In the genomic region with DNA sequence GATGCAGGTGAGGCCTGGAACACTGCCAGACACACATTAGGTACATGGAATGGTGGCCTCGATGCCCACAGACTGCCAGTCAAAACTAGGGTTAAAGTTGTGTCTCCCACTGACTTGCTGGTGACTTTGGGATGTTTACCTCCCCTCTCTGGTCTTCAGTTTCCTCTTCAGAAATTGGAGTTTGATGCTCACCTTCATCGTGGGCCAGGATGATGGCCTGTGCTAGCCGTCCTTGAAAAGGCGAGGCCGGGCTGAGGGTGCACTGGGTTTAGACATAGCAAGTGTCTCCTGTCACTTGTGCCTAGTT, we compare ENCODE assay signal across 8 cellular contexts. TPM values are rescaled to one million over a fixed set of nuclear protein-coding genes. Genes with fewer than 3 reads are reported as not detected.
DNase-seq lines count a peak whose midpoint lies in the region; ATAC-seq and TF ChIP-seq lines count a peak whose summit lies in the region.

No MANE protein-coding gene starts in this region.

- H3K4me1 Mint-ChIP-seq in activated naive CD4-positive, alpha-beta T cell treated with anti-CD3 and anti-CD28 coated beads, Interleukin-2, amount 50 U/mL, for 24 hours = peaks cover 15% of the 10 kb centered on the region
- H3K4me1 Mint-ChIP-seq in activated naive CD8-positive, alpha-beta T cell treated with anti-CD3 and anti-CD28 coated beads for 36 hours = peaks cover 4% of the 10 kb centered on the region

- H3K4me3 Mint-ChIP-seq in activated naive CD4-positive, alpha-beta T cell treated with anti-CD3 and anti-CD28 coated beads, Interleukin-2, amount 50 U/mL, for 24 hours = peak overlapping the region; percentile 80
- H3K4me3 Mint-ChIP-seq in activated naive CD8-positive, alpha-beta T cell treated with anti-CD3 and anti-CD28 coated beads for 36 hours = peak overlapping the region; percentile 53

- in situ Hi-C loops in transverse colon (cut with MboI; ENCODE audit: low pct_ligation_motif_present in 1 of 4, low pct_unique_long_range_greater_than_20kb in 1 of 4, low sequenced_read_pairs in 3 of 4) = loop anchor here in 1 of 4 donors (25.0 kb wide), 1 partner anchor 92 kb away; no protein-coding TSS in a partner anchor

- no peak for TF ChIP-seq EP300 in transverse colon (IDR thresholded peaks at IDR 0.05; ENCODE audit: low read depth)

- 75% methylated on average over 2 of the region's 5 CpGs for WGBS in right lobe of liver (ENCODE audit: insufficient coverage, low coverage, low lambda C conversion rate, missing lambda C conversion rate)
- WGBS in transverse colon (ENCODE audit: low coverage in 1 of 2), 2 donors = 78 to 80% methylated on average over 1 to 5 of the region's 5 CpGs

- H3K27ac ChIP-seq in right lobe of liver (no peak overlapping the region), transverse colon (no peak overlapping the region)

- no peaks in the 10 kb centered on the region for H3K27me3 ChIP-seq in right lobe of liver
- peaks cover 60% of the 10 kb centered on the region for H3K27me3 ChIP-seq in transverse colon

- H3K4me1 ChIP-seq in right lobe of liver (peaks cover 0 to 3% (median 0%) of the 10 kb centered on the region in 4 donors), transverse colon (peaks cover 0 to 10% (median 7%) of the 10 kb centered on the region in 4 donors)

- no peaks in the 10 kb centered on the region for H3K36me3 ChIP-seq in right lobe of liver
- no peaks in the 10 kb centered on the region for H3K36me3 ChIP-seq in transverse colon

- H3K9me3 Mint-ChIP-seq in activated naive CD4-positive, alpha-beta T cell treated with anti-CD3 and anti-CD28 coated beads, Interleukin-2, amount 50 U/mL, for 24 hours = no peaks in the 10 kb centered on the region
- H3K9me3 Mint-ChIP-seq in activated naive CD8-positive, alpha-beta T cell treated with anti-CD3 and anti-CD28 coated beads for 36 hours = no peaks in the 10 kb centered on the region

- intact Hi-C loops in right lobe of liver (cut with DNase I) (no loop called here), transverse colon (cut with DNase I; ENCODE audit: low total_unique reads) (no loop called here)

- H3K9me3 ChIP-seq in right lobe of liver (no peaks in the 10 kb centered on the region), transverse colon (no peaks in the 10 kb centered on the region)

- ATAC-seq in right lobe of liver = no peak
- no peak for ATAC-seq in GM21723 (IDR thresholded peaks at IDR 0.05; ENCODE audit: unreplicated experiment)

- DNase-seq in activated naive CD4-positive, alpha-beta T cell treated with Interleukin-2 at 50 U/mL for 16 hours = no peak
- no peak for DNase-seq in activated naive CD8-positive, alpha-beta T cell treated with anti-CD3 and anti-CD28 coated beads for 36 hours
- DNase-seq in right lobe of liver = no peak
- no peak for DNase-seq in transverse colon
- no peak for DNase-seq in erythroblast (lab: John Stamatoyannopoulos, UW)
- DNase-seq in stimulated activated CD4-positive, alpha-beta T cell treated with anti-CD3 and anti-CD28 coated beads, Interleukin-2, amount 100 ng/mL, for 48 hours = no peak

- no peaks in the 10 kb centered on the region for H3K36me3 Mint-ChIP-seq in activated naive CD4-positive, alpha-beta T cell treated with anti-CD3 and anti-CD28 coated beads, Interleukin-2, amount 50 U/mL, for 24 hours
- no peaks in the 10 kb centered on the region for H3K36me3 Mint-ChIP-seq in activated naive CD8-positive, alpha-beta T cell treated with anti-CD3 and anti-CD28 coated beads for 36 hours

- peaks cover 9% of the 10 kb centered on the region for H3K27me3 Mint-ChIP-seq in activated naive CD4-positive, alpha-beta T cell treated with anti-CD3 and anti-CD28 coated beads, Interleukin-2, amount 50 U/mL, for 24 hours
- peaks cover 33% of the 10 kb centered on the region for H3K27me3 Mint-ChIP-seq in activated naive CD8-positive, alpha-beta T cell treated with anti-CD3 and anti-CD28 coated beads for 36 hours

- H3K27ac Mint-ChIP-seq in activated naive CD4-positive, alpha-beta T cell treated with anti-CD3 and anti-CD28 coated beads, Interleukin-2, amount 50 U/mL, for 24 hours = no peak overlapping the region
- H3K27ac Mint-ChIP-seq in activated naive CD8-positive, alpha-beta T cell treated with anti-CD3 and anti-CD28 coated beads for 36 hours = peak overlapping the region; percentile 54

- TF ChIP-seq CTCF in right lobe of liver (IDR thresholded peaks at IDR 0.05) (no peak), transverse colon (IDR thresholded peaks at IDR 0.05) (no peak)

- H3K4me3 ChIP-seq in right lobe of liver (peak overlapping the region; percentile 33 to 46 (median 42)), transverse colon (peak overlapping the region in 3 of 4 donors; percentile 37 to 57 (median 47))

- TF ChIP-seq POLR2A in right lobe of liver (IDR thresholded peaks at IDR 0.05) = no peak
- no peak for TF ChIP-seq POLR2A in transverse colon (IDR thresholded peaks at IDR 0.05)
- TF ChIP-seq POLR2A in erythroblast (IDR thresholded peaks at IDR 0.05; ENCODE audit: low read length) = no peak

RNA-seq across cellular contexts. Expression of a gene that starts 49.0 kb away (rescaled TPM):
- not detected for total RNA-seq in activated naive CD8-positive, alpha-beta T cell treated with anti-CD3 and anti-CD28 coated beads for 36 hours
- total RNA-seq in right lobe of liver (not detected), transverse colon (not detected)
